Comparison of ENCODE assay signal across 9 cellular contexts in genomic region chr10:104333037-104333727, GRCh38. TPM values are rescaled to one million over a fixed set of nuclear protein-coding genes. Genes with fewer than 3 reads are reported as not detected.
DNase-seq lines count a peak whose midpoint lies in the region; ATAC-seq and TF ChIP-seq lines count a peak whose summit lies in the region.
"Had no signal": no experiment of that assay in that cellular context is flagged by ENCODE, and none has a peak within 500 bp of the region (broad histone marks: within the 10 kb centered on the region; RNA-seq: fewer than 3 reads in every experiment).

No MANE protein-coding gene starts in this region.

- H3K4me1 ChIP-seq in thyroid gland (peaks cover 85 to 86% of the 10 kb centered on the region in 2 donors), Caco-2 (peaks cover 36% of the 10 kb centered on the region)

- intact Hi-C loops in natural killer cell (cut with micrococcal nuclease): loop anchor here (2.0 kb wide), 1 partner anchor 18 kb away; no protein-coding TSS in a partner anchor
- intact Hi-C loops in thyroid gland (cut with DNase I): no loop called here
- intact Hi-C loops in Caco-2 (cut with micrococcal nuclease; ENCODE audit: unreplicated experiment): no loop called here

- H3K4me1 Mint-ChIP-seq in natural killer cell (peaks cover 82 to 89% of the 10 kb centered on the region in 2 donors), Caco-2 (ENCODE audit: low read depth, unreplicated experiment) (peaks cover 21% of the 10 kb centered on the region)

- no peaks in the 10 kb centered on the region for H3K27me3 Mint-ChIP-seq in natural killer cell (ENCODE audit: low read depth in 2 of 2)
- H3K27me3 Mint-ChIP-seq in Caco-2 (ENCODE audit: insufficient read depth, unreplicated experiment): no peaks in the 10 kb centered on the region

- peak overlapping the region in 2 of 3 donors; percentile 98 to 99 for H3K27ac ChIP-seq in thyroid gland
- H3K27ac ChIP-seq: 22Rv1 had no signal

- POLR2A ChIA-PET in Caco-2 (lab: Charles Lee): no interaction called here

- H3K4me3 Mint-ChIP-seq in natural killer cell: peak overlapping the region; percentile 77
- H3K4me3 Mint-ChIP-seq in Caco-2 (ENCODE audit: unreplicated experiment): no peak overlapping the region

- CTCF ChIA-PET in Caco-2 (lab: Charles Lee): no interaction called here

- H3K9me3 Mint-ChIP-seq in natural killer cell (no peaks in the 10 kb centered on the region), Caco-2 (ENCODE audit: unreplicated experiment) (no peaks in the 10 kb centered on the region)

- 81 to 83% methylated on average over 12 to 13 of the region's 13 CpGs for WGBS in thyroid gland, 2 donors

- peak; percentile 34 to 60 (median 49) for ATAC-seq in natural killer cell
- ATAC-seq in HG02588 (IDR thresholded peaks at IDR 0.05; ENCODE audit: unreplicated experiment): no peak
- ATAC-seq in HG02840 (IDR thresholded peaks at IDR 0.05; ENCODE audit: low FRiP score, unreplicated experiment): no peak

- H3K36me3 Mint-ChIP-seq in natural killer cell (peaks cover 6% of the 10 kb centered on the region), Caco-2 (ENCODE audit: insufficient read depth, unreplicated experiment) (no peaks in the 10 kb centered on the region)

- H3K27ac Mint-ChIP-seq in natural killer cell: peak overlapping the region; percentile 98 to 100
- H3K27ac Mint-ChIP-seq in Caco-2 (ENCODE audit: unreplicated experiment): no peak overlapping the region

- H3K4me3 ChIP-seq in astrocyte of the spinal cord (ENCODE audit: low read depth, low read length) (no peak overlapping the region), thyroid gland (replicated peaks in 1 of 3) (no peak overlapping the region), Caco-2 (ENCODE audit: low read depth, low read length) (no peak overlapping the region)

- no peaks in the 10 kb centered on the region for H3K36me3 ChIP-seq in thyroid gland
- H3K36me3 ChIP-seq in Caco-2 (ENCODE audit: control insufficient read depth, insufficient read depth, low read length): no peaks in the 10 kb centered on the region

- H3K27me3 ChIP-seq in thyroid gland: no peaks in the 10 kb centered on the region
- H3K27me3 ChIP-seq in Caco-2 (replicated peaks; ENCODE audit: control insufficient read depth, insufficient read depth, low read length): no peaks in the 10 kb centered on the region

- TF ChIP-seq POLR2A in thyroid gland (IDR thresholded peaks at IDR 0.05): no peak

- DNase-seq in NCI-H1417 (lab: John Stamatoyannopoulos, UW) (peak in 2 of 3 experiments; percentile 7 to 30), NCI-H1417 treated with DMSO at 0.1 percent for 48 hours (lab: John Stamatoyannopoulos, UW) (no peak), astrocyte of the spinal cord (ENCODE audit: low read depth, low spot score) (peak; percentile 43), natural killer cell (peak; percentile 75), thyroid gland (no peak), Caco-2 (no peak)

- in situ Hi-C loops in astrocyte of the spinal cord (cut with HindIII; ENCODE audit: low sequenced_read_pairs): no loop called here

- no peak for TF ChIP-seq CTCF in astrocyte of the spinal cord (IDR thresholded peaks at IDR 0.05; ENCODE audit: low read depth, low read length)
- TF ChIP-seq CTCF in natural killer cell (IDR thresholded peaks at IDR 0.05): no peak
- TF ChIP-seq CTCF in thyroid gland (IDR thresholded peaks at IDR 0.05): no peak
- TF ChIP-seq CTCF in Caco-2 (IDR thresholded peaks at IDR 0.05; ENCODE audit: insufficient read depth in 1 of 2, low read depth in 1 of 2, low read length in 1 of 2, severe bottlenecking in 1 of 2, unreplicated experiment in 1 of 2): no peak

- BruUV-seq in Caco-2 (replicated peaks; lab: Mats Ljungman, UMichigan): no TSS peak

- H3K9me3 ChIP-seq in thyroid gland (no peaks in the 10 kb centered on the region), Caco-2 (no peaks in the 10 kb centered on the region)

RNA-seq across cellular contexts. Expression of gene ITPRIP, which starts 5.1 kb away (rescaled TPM):
- total RNA-seq in natural killer cell (100 to 1,000 TPM; 172 to 225 (median 176) TPM), thyroid gland (10 to 100 TPM; 28.0 to 44.2 (median 29.4) TPM), Caco-2 (2022) (3.1 and 3.4 TPM in 2 replicates)

RNA-seq across cellular contexts. Expression of gene CFAP58, which starts 20.5 kb away (rescaled TPM):
- total RNA-seq in natural killer cell: under 1 TPM; 0.07 to 0.15 (median 0.11) TPM
- total RNA-seq in thyroid gland: 1 to 10 TPM; 1.0 to 1.6 (median 1.2) TPM
- total RNA-seq in Caco-2 (2022): not detected in 2 replicates

Comparison
In these comparisons a context has a peak if more than half of its experiments do, and no peak if none do; other contexts are left out.
1. DNase-seq: peak in NCI-H1417 (2 of 3), astrocyte of the spinal cord (single experiment) and natural killer cell (single experiment); none in NCI-H1417 treated with DMSO at 0.1 percent for 48 hours (single experiment), thyroid gland (0 of 2) and Caco-2 (0 of 2).
2. ATAC-seq: peak in natural killer cell (3 of 3); none in HG02588 (single experiment) and HG02840 (single experiment).